Comparison of ENCODE assay signal across 7 cellular contexts in the genomic region with DNA sequence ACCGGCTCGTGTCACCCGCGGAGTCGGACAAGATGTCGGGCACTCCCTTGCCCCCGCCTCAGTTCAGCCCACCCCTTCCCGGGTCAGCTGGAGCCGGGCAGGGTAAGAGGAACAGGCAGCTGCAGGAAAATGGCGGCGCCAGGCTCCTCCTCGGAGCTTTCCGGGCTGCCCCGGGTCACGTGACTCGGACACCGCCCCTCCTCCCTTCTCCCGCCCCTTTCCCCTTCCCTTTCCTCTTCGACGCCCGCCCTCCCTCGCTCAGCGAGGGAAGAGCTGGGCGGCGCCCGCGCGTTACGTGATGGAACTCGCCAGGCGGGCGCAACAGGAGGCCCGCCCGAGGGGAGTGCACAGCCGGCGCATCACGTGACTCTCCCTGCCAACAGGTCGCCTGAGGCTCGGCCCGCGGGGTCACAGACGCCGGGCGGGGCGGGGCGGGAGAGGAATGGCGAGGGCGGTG. TPM values are rescaled to one million over a fixed set of nuclear protein-coding genes. Genes with fewer than 3 reads are reported as not detected.
A peak's percentile ranks its signal among the peaks of the same experiment; 100 is the strongest.
DNase-seq lines count a peak whose midpoint lies in the region; ATAC-seq, FAIRE-seq and TF ChIP-seq lines count a peak whose summit lies in the region.

A gene with protein sequence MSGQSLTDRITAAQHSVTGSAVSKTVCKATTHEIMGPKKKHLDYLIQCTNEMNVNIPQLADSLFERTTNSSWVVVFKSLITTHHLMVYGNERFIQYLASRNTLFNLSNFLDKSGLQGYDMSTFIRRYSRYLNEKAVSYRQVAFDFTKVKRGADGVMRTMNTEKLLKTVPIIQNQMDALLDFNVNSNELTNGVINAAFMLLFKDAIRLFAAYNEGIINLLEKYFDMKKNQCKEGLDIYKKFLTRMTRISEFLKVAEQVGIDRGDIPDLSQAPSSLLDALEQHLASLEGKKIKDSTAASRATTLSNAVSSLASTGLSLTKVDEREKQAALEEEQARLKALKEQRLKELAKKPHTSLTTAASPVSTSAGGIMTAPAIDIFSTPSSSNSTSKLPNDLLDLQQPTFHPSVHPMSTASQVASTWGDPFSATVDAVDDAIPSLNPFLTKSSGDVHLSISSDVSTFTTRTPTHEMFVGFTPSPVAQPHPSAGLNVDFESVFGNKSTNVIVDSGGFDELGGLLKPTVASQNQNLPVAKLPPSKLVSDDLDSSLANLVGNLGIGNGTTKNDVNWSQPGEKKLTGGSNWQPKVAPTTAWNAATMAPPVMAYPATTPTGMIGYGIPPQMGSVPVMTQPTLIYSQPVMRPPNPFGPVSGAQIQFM (minus strand): TSS at position 134 of the 457 bp plus-strand sequence. CDS start 304 bp downstream, outside the sequence.

- TF ChIP-seq CTCF in astrocyte of the cerebellum (IDR thresholded peaks at IDR 0.05; ENCODE audit: low read depth, low read length, missing control alignments): no peak

- DNase-seq in GM18507 (ENCODE audit: extremely low spot score, insufficient read length, low read depth): peak; percentile 85
- DNase-seq in NCI-H2029 treated with DMSO at 0.1 percent for 48 hours (lab: John Stamatoyannopoulos, UW): peak; percentile 92
- DNase-seq in T-helper 9 cell: peak; percentile 96
- DNase-seq in astrocyte of the cerebellum (ENCODE audit: low read depth): peak; percentile 89
- peak; percentile 93 for DNase-seq in hepatic stellate cell (ENCODE audit: low spot score)
- peak; percentile 91 for DNase-seq in renal cortical epithelial cell (ENCODE audit: low read depth)

- H3K4me3 ChIP-seq in astrocyte of the cerebellum (ENCODE audit: low read depth, low read length): peak within 1 kb of the TSS; percentile 94

- ATAC-seq in HG02981 (IDR thresholded peaks at IDR 0.05; ENCODE audit: unreplicated experiment): peak; percentile 85

- FAIRE-seq in GM18507 (lab: Jason Lieb, UNC): peak; percentile 95

- in situ Hi-C loops in astrocyte of the cerebellum (cut with HindIII; ENCODE audit: low sequenced_read_pairs): loop anchor here (5.0 kb wide), 1 partner anchor 78 kb away; no protein-coding TSS in a partner anchor

RNA-seq across cellular contexts. Expression of the gene that starts here (rescaled TPM):
- 580 and 632 TPM in 2 replicates for total RNA-seq in renal cortical epithelial cell

Comparison
In these comparisons a context has a peak if more than half of its experiments do, and no peak if none do; other contexts are left out.
1. Peak in every context shown above with its lines: DNase-seq, ATAC-seq and H3K4me3 ChIP-seq.